ENCODE assay signal across 8 cellular contexts in genomic region chr2:10043906-10044601, GRCh38. TPM values are rescaled to one million over a fixed set of nuclear protein-coding genes. Genes with fewer than 3 reads are reported as not detected.
DNase-seq lines count a peak whose midpoint lies in the region; ATAC-seq, FAIRE-seq and TF ChIP-seq lines count a peak whose summit lies in the region.

No MANE protein-coding gene starts in this region.

- peaks cover 36 to 41% of the 10 kb centered on the region in 2 donors for H3K4me1 ChIP-seq in kidney (ENCODE audit: control insufficient read depth in 1 of 2, insufficient read depth in 1 of 2, low read depth in 1 of 2, low read length in 2 of 2)

- DNase-seq in NCI-H2171 (lab: John Stamatoyannopoulos, UW) (peak; percentile 61), cerebellar cortex (ENCODE audit: low spot score) (peak; percentile 91), kidney (peak; percentile 99)
- DNase-seq in activated CD4-positive, alpha-beta T cell treated with anti-CD3 and anti-CD28 coated beads for 24 hours (ENCODE audit: low read depth in 2 of 2), result peak; percentile 83 to 97
- DNase-seq in stimulated activated CD4-positive, alpha-beta T cell treated with anti-CD3 and anti-CD28 coated beads, Interleukin-12 subunit alpha, Interleukin-12 subunit beta, amount 100 ng/mL, for 24 hours (ENCODE audit: low read depth in 2 of 2), result peak; percentile 95 to 96

- H3K9me3 ChIP-seq in kidney (ENCODE audit: control insufficient read depth in 1 of 2, low read length in 2 of 2), result no peaks in the 10 kb centered on the region

- peak overlapping the region; percentile 99 for H3K27ac ChIP-seq in kidney (ENCODE audit: low read depth in 2 of 2, low read length in 2 of 2)

- no peak for TF ChIP-seq CTCF in kidney (IDR thresholded peaks at IDR 0.05; ENCODE audit: borderline replicate concordance, extremely low read depth, insufficient read depth)

- ATAC-seq in GM18505 (IDR thresholded peaks at IDR 0.05; ENCODE audit: unreplicated experiment) (peak; percentile 52), HG02973 (IDR thresholded peaks at IDR 0.05; ENCODE audit: unreplicated experiment) (peak; percentile 36), GM18873 (IDR thresholded peaks at IDR 0.05; ENCODE audit: low FRiP score, unreplicated experiment) (no peak)

- H3K9ac ChIP-seq in kidney (ENCODE audit: low read length in 2 of 2), result peak overlapping the region; percentile 72 to 77

- peak overlapping the region; percentile 70 to 77 for H3K4me3 ChIP-seq in kidney (ENCODE audit: low read length in 2 of 2)

- no peak for FAIRE-seq in kidney (lab: Jason Lieb, UNC)

- intact Hi-C loops in kidney (cut with DNase I), result no loop called here

- H3K36me3 ChIP-seq in kidney (ENCODE audit: control insufficient read depth in 1 of 2, insufficient read depth in 2 of 2, low read length in 2 of 2), result peaks cover 9 to 20% of the 10 kb centered on the region in 2 donors

- TF ChIP-seq POLR2A in GM18505 (IDR thresholded peaks at IDR 0.05; ENCODE audit: borderline replicate concordance, extremely low read depth, insufficient read depth, insufficient read length), result no peak

RNA-seq across cellular contexts. Expression of gene KLF11, which starts 0.7 kb away (rescaled TPM):
- total RNA-seq in kidney, result 34.0 TPM
- 9.4 TPM for polyA plus RNA-seq in kidney (ENCODE audit: insufficient read depth, low read depth, low replicate concordance)

RNA-seq across cellular contexts. Expression of gene CYS1, which starts 36.2 kb away (rescaled TPM):
- total RNA-seq in kidney, result 245 TPM
- 276 TPM for polyA plus RNA-seq in kidney (ENCODE audit: insufficient read depth, low read depth, low replicate concordance)
